20 cellular contexts compared by ENCODE assay signal in the genomic region with DNA sequence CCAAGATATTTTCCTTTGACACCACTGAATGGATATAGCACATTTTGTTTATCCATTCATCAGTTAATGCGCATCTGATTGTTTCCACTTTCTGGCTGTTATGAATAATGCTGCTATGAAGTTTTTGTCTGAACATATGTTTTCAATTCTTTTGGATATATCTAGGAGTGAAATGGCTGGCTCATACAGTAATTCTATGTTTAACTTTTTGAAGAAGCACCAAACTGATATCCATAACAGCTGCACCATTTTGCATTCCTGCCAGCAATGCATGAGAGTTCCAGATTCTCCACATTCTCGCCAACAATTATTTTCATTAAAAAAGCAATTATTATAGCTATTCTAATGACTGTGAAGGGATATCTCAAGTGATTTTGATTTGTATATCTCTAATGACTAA.
DNase-seq lines count a peak whose midpoint lies in the region; ATAC-seq and TF ChIP-seq lines count a peak whose summit lies in the region.
"Had no signal": no experiment of that assay in that cellular context is flagged by ENCODE, and none has a peak within 500 bp of the region (broad histone marks: within the 10 kb centered on the region; RNA-seq: fewer than 3 reads in every experiment).

No MANE protein-coding gene starts in this region.

- TF ChIP-seq CTCF in fibroblast of the aortic adventitia (IDR thresholded peaks at IDR 0.05; ENCODE audit: insufficient read depth, low read length), result no peak

- H3K4me3 ChIP-seq in SK-N-MC, result no peak overlapping the region
- H3K4me3 ChIP-seq in fibroblast of the aortic adventitia (ENCODE audit: low read depth, low read length), result no peak overlapping the region
- H3K4me3 ChIP-seq: A549; BLaER1 treated with 17β-estradiol and CSF1 and Interleukin-3, amounts not matched to agents 10 nM and 100 nM; GM12878 had no signal

- CTCF ChIA-PET in activated naive CD4-positive, alpha-beta T cell treated with anti-CD3 and anti-CD28 coated beads, Interleukin-2, amount 10 ng/mL, durations not matched to agents 7 days and 5 days (lab: Charles Lee), result no interaction called here

- H3K9ac ChIP-seq in SK-N-MC (ENCODE audit: insufficient read length), result no peak overlapping the region
- H3K9ac ChIP-seq: BLaER1 treated with 17β-estradiol and CSF1 and Interleukin-3, amounts not matched to agents 10 nM and 100 nM had no signal

- H3K36me3 Mint-ChIP-seq in activated naive CD4-positive, alpha-beta T cell treated with anti-CD3 and anti-CD28 coated beads, Interleukin-2, amount 10 ng/mL, durations not matched to agents 7 days and 5 days, result peaks cover 3% of the 10 kb centered on the region
- H3K36me3 Mint-ChIP-seq: CD8-positive, alpha-beta T cell had no signal

- peaks cover 7% of the 10 kb centered on the region for H3K9me3 Mint-ChIP-seq in activated naive CD4-positive, alpha-beta T cell treated with anti-CD3 and anti-CD28 coated beads, Interleukin-2, amount 10 ng/mL, durations not matched to agents 7 days and 5 days
- H3K9me3 Mint-ChIP-seq: CD4-positive, alpha-beta T cell had no signal

- H3K4me3 Mint-ChIP-seq in activated naive CD4-positive, alpha-beta T cell treated with anti-CD3 and anti-CD28 coated beads, Interleukin-2, amount 10 ng/mL, durations not matched to agents 7 days and 5 days, result no peak overlapping the region
- H3K4me3 Mint-ChIP-seq: B cell; CD4-positive, alpha-beta T cell; CD8-positive, alpha-beta T cell had no signal

- no peaks in the 10 kb centered on the region for H3K4me1 Mint-ChIP-seq in activated naive CD4-positive, alpha-beta T cell treated with anti-CD3 and anti-CD28 coated beads, Interleukin-2, amount 10 ng/mL, durations not matched to agents 7 days and 5 days
- H3K4me1 Mint-ChIP-seq: B cell had no signal

- ATAC-seq in HG03520 (IDR thresholded peaks at IDR 0.05; ENCODE audit: unreplicated experiment), result no peak
- ATAC-seq in activated CD4-positive, CD25-positive, alpha-beta regulatory T cell treated with anti-CD3 and anti-CD28 coated beads, Interleukin-2, amount 50 U/mL, for 24 hours, result no peak
- ATAC-seq: A549; CD8-positive, alpha-beta T cell; GM12878 had no signal

- DNase-seq in SK-N-MC (ENCODE audit: low read depth, low spot score) (no peak), fibroblast of gingiva (ENCODE audit: low read depth) (peak; percentile 38), fibroblast of the aortic adventitia (ENCODE audit: low read depth) (peak; percentile 16), superior temporal gyrus (ENCODE audit: extremely low spot score) (peak; percentile 23)
- no peak for DNase-seq in activated naive CD4-positive, alpha-beta T cell treated with anti-CD3 and anti-CD28 coated beads, Interleukin-2, amount 10 ng/mL, durations not matched to agents 7 days and 5 days
- DNase-seq: AML-193; Caco-2; Calu3; CD4-positive, alpha-beta T cell; CD8-positive, alpha-beta T cell; DMS79 treated with DMSO at 0.1 percent for 48 hours; GF-D8 had no signal

- no peaks in the 10 kb centered on the region for H3K36me3 ChIP-seq in SK-N-MC (ENCODE audit: insufficient read depth, low read length)
- H3K36me3 ChIP-seq: BLaER1 treated with 17β-estradiol and CSF1 and Interleukin-3, amounts not matched to agents 10 nM and 100 nM had no signal

- H3K27me3 Mint-ChIP-seq in activated naive CD4-positive, alpha-beta T cell treated with anti-CD3 and anti-CD28 coated beads, Interleukin-2, amount 10 ng/mL, durations not matched to agents 7 days and 5 days, result peaks cover 12% of the 10 kb centered on the region
- H3K27me3 Mint-ChIP-seq: CD4-positive, alpha-beta T cell had no signal

- H3K9me3 ChIP-seq in SK-N-MC (ENCODE audit: low read depth, low read length), result no peaks in the 10 kb centered on the region
- H3K9me3 ChIP-seq: A549, Caco-2 had no signal

- peak overlapping the region; percentile 40; the same call in 1 of the 2 replicates for H3K27ac ChIP-seq in SK-N-MC
- H3K27ac ChIP-seq: 22Rv1; A549; BLaER1 treated with 17β-estradiol and CSF1 and Interleukin-3, amounts not matched to agents 10 nM and 100 nM; C4-2B had no signal

- H3K27ac Mint-ChIP-seq in activated naive CD4-positive, alpha-beta T cell treated with anti-CD3 and anti-CD28 coated beads, Interleukin-2, amount 10 ng/mL, durations not matched to agents 7 days and 5 days, result no peak overlapping the region
- H3K27ac Mint-ChIP-seq: B cell; CD4-positive, alpha-beta T cell; CD8-positive, alpha-beta T cell had no signal

Comparison
In these comparisons a context has a peak if more than half of its experiments do, and no peak if none do; other contexts are left out.
1. DNase-seq: peak in fibroblast of gingiva (single experiment), fibroblast of the aortic adventitia (single experiment) and superior temporal gyrus (single experiment); none in SK-N-MC (single experiment) and activated naive CD4-positive, alpha-beta T cell treated with anti-CD3 and anti-CD28 coated beads, Interleukin-2, amount 10 ng/mL, durations not matched to agents 7 days and 5 days (single experiment).